29 cellular contexts compared by ENCODE assay signal in genomic region chr1:245663841-245664240, GRCh38.
"Had no signal": no experiment of that assay in that cellular context is flagged by ENCODE, and none has a peak within 500 bp of the region (broad histone marks: within the 10 kb centered on the region; RNA-seq: fewer than 3 reads in every experiment).

No MANE protein-coding gene starts in this region.

- H3K27me3 ChIP-seq: left lung, pancreas, sigmoid colon, testis, thyroid gland, transverse colon, upper lobe of left lung, vagina had no signal

- H3K27ac Mint-ChIP-seq: naive thymus-derived CD4-positive, alpha-beta T cell; natural killer cell treated with Interleukin-12 subunit alpha and Interleukin-12 subunit beta and Interleukin-15 and Interleukin-18, amount 100 ng/mL, for 72 hours; stimulated activated memory B cell treated with anti-CD40 and anti-IgM and Interleukin-4, amounts not matched to agents 10 μg/mL and 1 μg/mL and 100 μg/mL, for 72 hours; stimulated activated naive CD8-positive, alpha-beta T cell treated with anti-CD3 and anti-CD28 coated beads, Interleukin-15, amount 100 ng/mL, for 72 hours had no signal

- H3K9me3 Mint-ChIP-seq: natural killer cell treated with Interleukin-12 subunit alpha and Interleukin-12 subunit beta and Interleukin-15 and Interleukin-18, amount 100 ng/mL, for 72 hours; stimulated activated memory B cell treated with anti-CD40 and anti-IgM and Interleukin-4, amounts not matched to agents 10 μg/mL and 1 μg/mL and 100 μg/mL, for 72 hours; stimulated activated naive CD8-positive, alpha-beta T cell treated with anti-CD3 and anti-CD28 coated beads, Interleukin-15, amount 100 ng/mL, for 72 hours had no signal

- H3K36me3 ChIP-seq: left lung, pancreas, prostate gland, sigmoid colon, thyroid gland, transverse colon, upper lobe of left lung, vagina had no signal

- H3K4me3 Mint-ChIP-seq: naive thymus-derived CD4-positive, alpha-beta T cell; natural killer cell treated with Interleukin-12 subunit alpha and Interleukin-12 subunit beta and Interleukin-15 and Interleukin-18, amount 100 ng/mL, for 72 hours; stimulated activated memory B cell treated with anti-CD40 and anti-IgM and Interleukin-4, amounts not matched to agents 10 μg/mL and 1 μg/mL and 100 μg/mL, for 72 hours; stimulated activated naive CD8-positive, alpha-beta T cell treated with anti-CD3 and anti-CD28 coated beads, Interleukin-15, amount 100 ng/mL, for 72 hours had no signal

- H3K4me3 ChIP-seq: left lung, lung, mucosa of descending colon, pancreas, prostate gland, sigmoid colon, testis, thyroid gland, transverse colon, upper lobe of left lung, vagina had no signal

- DNase-seq: hippocampal formation; kidney; left colon; left lung; midbrain; mucosa of descending colon; naive thymus-derived CD4-positive, alpha-beta T cell; pancreas; posterior cingulate gyrus; retina; right cardiac atrium; sigmoid colon; small intestine; stimulated activated CD4-positive, alpha-beta T cell treated with anti-CD3 and anti-CD28 coated beads, Interleukin-1b, Interleukin-23, amount 100 ng/mL, for 48 hours; stimulated activated CD4-positive, alpha-beta T cell treated with anti-CD3 and anti-CD28 coated beads, Interleukin-2, amount 100 ng/mL, for 48 hours; stimulated activated CD4-positive, alpha-beta T cell treated with anti-CD3 and anti-CD28 coated beads, Interleukin-4, amount 100 ng/mL, for 4 hours; stimulated activated CD8-positive, alpha-beta memory T cell treated with anti-CD3 and anti-CD28 coated beads, Interleukin-4, amount 100 ng/mL, for 48 hours; stimulated activated naive CD4-positive, alpha-beta T cell treated with Interleukin-2 at 50 U/mL for 16 hours; stimulated activated naive CD8-positive, alpha-beta T cell treated with anti-CD3 and anti-CD28 coated beads, Interleukin-15, amount 100 ng/mL, for 72 hours; substantia nigra; testis; thyroid gland; transverse colon; upper lobe of left lung had no signal

- ATAC-seq: left colon; left lung; mucosa of descending colon; naive thymus-derived CD4-positive, alpha-beta T cell; natural killer cell treated with Interleukin-12 subunit alpha and Interleukin-12 subunit beta and Interleukin-15 and Interleukin-18, amount 100 ng/mL, for 72 hours; pancreas; right cardiac atrium; stimulated activated memory B cell treated with anti-CD40 and anti-IgM and Interleukin-4, amounts not matched to agents 10 μg/mL and 1 μg/mL and 100 μg/mL, for 72 hours; stimulated activated naive CD8-positive, alpha-beta T cell treated with anti-CD3 and anti-CD28 coated beads, Interleukin-15, amount 100 ng/mL, for 72 hours had no signal

- H3K27me3 Mint-ChIP-seq: naive thymus-derived CD4-positive, alpha-beta T cell; natural killer cell treated with Interleukin-12 subunit alpha and Interleukin-12 subunit beta and Interleukin-15 and Interleukin-18, amount 100 ng/mL, for 72 hours; stimulated activated memory B cell treated with anti-CD40 and anti-IgM and Interleukin-4, amounts not matched to agents 10 μg/mL and 1 μg/mL and 100 μg/mL, for 72 hours; stimulated activated naive CD8-positive, alpha-beta T cell treated with anti-CD3 and anti-CD28 coated beads, Interleukin-15, amount 100 ng/mL, for 72 hours had no signal

- H3K9me3 ChIP-seq: left lung, mucosa of descending colon, pancreas, prostate gland, sigmoid colon, testis, thyroid gland, transverse colon, upper lobe of left lung, vagina had no signal

- H3K4me1 ChIP-seq: left lung, pancreas, prostate gland, sigmoid colon, testis, thyroid gland, transverse colon, upper lobe of left lung, vagina had no signal

- H3K4me1 Mint-ChIP-seq: naive thymus-derived CD4-positive, alpha-beta T cell; stimulated activated memory B cell treated with anti-CD40 and anti-IgM and Interleukin-4, amounts not matched to agents 10 μg/mL and 1 μg/mL and 100 μg/mL, for 72 hours; stimulated activated naive CD8-positive, alpha-beta T cell treated with anti-CD3 and anti-CD28 coated beads, Interleukin-15, amount 100 ng/mL, for 72 hours had no signal

- H3K27ac ChIP-seq: left lung, pancreas, prostate gland, sigmoid colon, testis, thyroid gland, transverse colon, upper lobe of left lung, vagina had no signal

- H3K36me3 Mint-ChIP-seq: natural killer cell treated with Interleukin-12 subunit alpha and Interleukin-12 subunit beta and Interleukin-15 and Interleukin-18, amount 100 ng/mL, for 72 hours had no signal
